In genomic region chr11:33735426-33736147, GRCh38 we compare ENCODE assay signal across 8 cellular contexts.
DNase-seq lines count a peak whose midpoint lies in the region; ATAC-seq and TF ChIP-seq lines count a peak whose summit lies in the region.

No MANE protein-coding gene starts in this region.

- DNase-seq in NCI-H82 (lab: John Stamatoyannopoulos, UW) (peak; percentile 38), NCI-H82 treated with DMSO at 0.1 percent for 48 hours (lab: John Stamatoyannopoulos, UW; ENCODE audit: unreplicated experiment) (no peak), NCI-H2227 treated with DMSO at 0.1 percent for 48 hours (lab: John Stamatoyannopoulos, UW) (peak; percentile 40), activated T-helper 1 cell treated with Interleukin-2 at 50 U/mL for 16 hours (ENCODE audit: low read depth) (peak; percentile 18), foreskin fibroblast (peak in 1 of 2 donors; percentile 49), cerebellar nuclear complex (lab: John Stamatoyannopoulos, UW) (no peak)

- H3K9me3 ChIP-seq in neutrophil: no peaks in the 10 kb centered on the region

- H3K4me3 ChIP-seq in foreskin fibroblast (ENCODE audit: low read depth in 1 of 2, low read length in 2 of 2) (peak overlapping the region; percentile 65 to 89), neutrophil (ENCODE audit: low read depth in 1 of 2, low read length in 1 of 2) (peak overlapping the region; percentile 75 to 87)

- TF ChIP-seq CTCF in foreskin fibroblast (IDR thresholded peaks at IDR 0.05; ENCODE audit: low read depth, low read length) (no peak), neutrophil (IDR thresholded peaks at IDR 0.05) (peak; percentile 25)

- H3K27ac ChIP-seq in neutrophil: peak overlapping the region; percentile 81

- ATAC-seq in HG02852 (IDR thresholded peaks at IDR 0.05; ENCODE audit: unreplicated experiment): peak; percentile 49

- no peaks in the 10 kb centered on the region for H3K36me3 ChIP-seq in neutrophil

- no peaks in the 10 kb centered on the region for H3K27me3 ChIP-seq in neutrophil

- peaks cover 36 to 38% of the 10 kb centered on the region in 2 experiments for H3K4me1 ChIP-seq in neutrophil (ENCODE audit: control insufficient read depth in 1 of 2, insufficient read depth in 1 of 2, low read depth in 1 of 2, low read length in 1 of 2)

Comparison
In these comparisons a context has a peak if more than half of its experiments do, and no peak if none do; other contexts are left out.
1. DNase-seq: peak in NCI-H82 (single experiment), NCI-H2227 treated with DMSO at 0.1 percent for 48 hours (single experiment) and activated T-helper 1 cell treated with Interleukin-2 at 50 U/mL for 16 hours (single experiment); none in NCI-H82 treated with DMSO at 0.1 percent for 48 hours (single experiment) and cerebellar nuclear complex (0 of 2).